In the genomic region with DNA sequence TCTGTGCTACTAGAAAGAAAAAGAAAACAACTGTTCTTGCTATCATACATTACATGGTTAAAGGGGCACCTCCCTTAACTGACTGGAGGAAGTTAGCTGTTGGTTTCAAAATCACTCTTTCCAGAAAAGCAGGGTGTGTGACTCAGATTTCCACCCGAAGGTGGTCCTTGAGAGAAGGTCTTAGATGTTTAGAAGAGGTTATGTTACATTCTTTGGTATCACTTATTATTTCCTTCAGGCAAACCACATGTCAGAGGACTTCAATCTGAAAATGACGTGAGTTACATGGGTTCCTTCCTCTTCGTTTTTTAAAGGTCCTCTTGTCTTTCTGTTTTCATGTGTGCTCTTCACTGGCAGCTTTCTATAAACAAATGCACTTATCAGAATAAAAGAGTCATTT, we compare ENCODE assay signal across 8 cellular contexts.
DNase-seq lines count a peak whose midpoint lies in the region; ATAC-seq, FAIRE-seq and TF ChIP-seq lines count a peak whose summit lies in the region.

No MANE protein-coding gene starts in this region.

- H3K36me3 ChIP-seq in astrocyte (ENCODE audit: insufficient read depth, low read length), result no peaks in the 10 kb centered on the region
- no peaks in the 10 kb centered on the region for H3K36me3 ChIP-seq in H7 (replicated peaks; ENCODE audit: control insufficient read depth, insufficient read depth, low read length)
- no peaks in the 10 kb centered on the region for H3K36me3 ChIP-seq in gastrocnemius medialis

- TF ChIP-seq POLR2A in gastrocnemius medialis (IDR thresholded peaks at IDR 0.05), result no peak

- in situ Hi-C loops in gastrocnemius medialis (cut with MboI; ENCODE audit: low sequenced_read_pairs in 4 of 4), result no loop called here

- H3K27me3 ChIP-seq in astrocyte (ENCODE audit: insufficient read depth, low read length), result no peaks in the 10 kb centered on the region
- no peaks in the 10 kb centered on the region for H3K27me3 ChIP-seq in H7 (ENCODE audit: control insufficient read depth, insufficient read depth, low read length)
- no peaks in the 10 kb centered on the region for H3K27me3 ChIP-seq in gastrocnemius medialis

- peak; percentile 87 for ATAC-seq in GM18498 (IDR thresholded peaks at IDR 0.05; ENCODE audit: unreplicated experiment)
- peak; percentile 71 for ATAC-seq in HG02763 (IDR thresholded peaks at IDR 0.05; ENCODE audit: unreplicated experiment)
- no peak for ATAC-seq in gastrocnemius medialis

- no peaks in the 10 kb centered on the region for H3K79me2 ChIP-seq in astrocyte (ENCODE audit: insufficient read depth, low read length)

- peaks cover 5% of the 10 kb centered on the region for H3K27me3 Mint-ChIP-seq in astrocyte (ENCODE audit: low read depth, unreplicated experiment)

- no peak overlapping the region for H3K4me3 Mint-ChIP-seq in astrocyte (ENCODE audit: unreplicated experiment)

- FAIRE-seq in astrocyte (lab: Jason Lieb, UNC), result no peak

- H2AFZ ChIP-seq in astrocyte (ENCODE audit: low read depth, low read length), result no peak overlapping the region

- intact Hi-C loops in cardiac septum (cut with DNase I) (no loop called here), gastrocnemius medialis (cut with DNase I; ENCODE audit: low total_unique reads) (no loop called here)

- H3K27ac ChIP-seq in astrocyte (ENCODE audit: low read depth, low read length) (no peak overlapping the region), gastrocnemius medialis (no peak overlapping the region)

- peaks cover 2% of the 10 kb centered on the region for H3K36me3 Mint-ChIP-seq in astrocyte (ENCODE audit: low read depth, unreplicated experiment)

- H3K4me3 ChIP-seq in astrocyte (ENCODE audit: insufficient read depth, low read depth, low read length) (no peak overlapping the region), H7 (ENCODE audit: insufficient read depth, low read depth, low read length) (no peak overlapping the region), gastrocnemius medialis (no peak overlapping the region)

- H3K9ac ChIP-seq in astrocyte (ENCODE audit: low read length), result no peak overlapping the region

- TF ChIP-seq CTCF in astrocyte (IDR thresholded peaks at IDR 0.05; ENCODE audit: insufficient read depth, low read depth, low read length), result no peak
- no peak for TF ChIP-seq CTCF in gastrocnemius medialis (IDR thresholded peaks at IDR 0.05 in 4 of 5, conservative IDR thresholded peaks at IDR 0.05 in 1 of 5)

- peak; percentile 61 for DNase-seq in OCI-M1 (lab: John Stamatoyannopoulos, UW)
- DNase-seq in astrocyte (ENCODE audit: low read depth), result peak; percentile 23
- DNase-seq in stimulated activated CD4-positive, alpha-beta T cell treated with anti-CD3 and anti-CD28 coated beads, TNF-alpha, amount 100 ng/mL, for 24 hours (ENCODE audit: low read depth in 3 of 3), result peak; percentile 18 to 61 (median 40)
- no peak for DNase-seq in cardiac septum (ENCODE audit: low spot score)
- no peak for DNase-seq in H7
- DNase-seq in gastrocnemius medialis, result no peak

- no peak overlapping the region for H3K4me2 ChIP-seq in astrocyte (ENCODE audit: low read length)

- H3K9me3 Mint-ChIP-seq in astrocyte (ENCODE audit: unreplicated experiment), result no peaks in the 10 kb centered on the region

- no peaks in the 10 kb centered on the region for H4K20me1 ChIP-seq in astrocyte (ENCODE audit: insufficient read depth, low read length)

- no peaks in the 10 kb centered on the region for H3K4me1 ChIP-seq in astrocyte (ENCODE audit: insufficient read depth, low read length)
- H3K4me1 ChIP-seq in gastrocnemius medialis, result no peaks in the 10 kb centered on the region

- peak overlapping the region; percentile 16 for H3K27ac Mint-ChIP-seq in astrocyte (ENCODE audit: unreplicated experiment)

- peaks cover 3% of the 10 kb centered on the region for H3K4me1 Mint-ChIP-seq in astrocyte (ENCODE audit: low read depth, unreplicated experiment)

- H3K9me3 ChIP-seq in astrocyte (ENCODE audit: insufficient read depth, low read depth, low read length), result no peaks in the 10 kb centered on the region
- no peaks in the 10 kb centered on the region for H3K9me3 ChIP-seq in gastrocnemius medialis

Comparison
In these comparisons a context has a peak if more than half of its experiments do, and no peak if none do; other contexts are left out.
1. ATAC-seq: peak in GM18498 (single experiment) and HG02763 (single experiment); none in gastrocnemius medialis (0 of 2).
2. DNase-seq: peak in OCI-M1 (single experiment), astrocyte (single experiment) and stimulated activated CD4-positive, alpha-beta T cell treated with anti-CD3 and anti-CD28 coated beads, TNF-alpha, amount 100 ng/mL, for 24 hours (3 of 3); none in cardiac septum (single experiment), H7 (single experiment) and gastrocnemius medialis (0 of 2).